In the genomic region with DNA sequence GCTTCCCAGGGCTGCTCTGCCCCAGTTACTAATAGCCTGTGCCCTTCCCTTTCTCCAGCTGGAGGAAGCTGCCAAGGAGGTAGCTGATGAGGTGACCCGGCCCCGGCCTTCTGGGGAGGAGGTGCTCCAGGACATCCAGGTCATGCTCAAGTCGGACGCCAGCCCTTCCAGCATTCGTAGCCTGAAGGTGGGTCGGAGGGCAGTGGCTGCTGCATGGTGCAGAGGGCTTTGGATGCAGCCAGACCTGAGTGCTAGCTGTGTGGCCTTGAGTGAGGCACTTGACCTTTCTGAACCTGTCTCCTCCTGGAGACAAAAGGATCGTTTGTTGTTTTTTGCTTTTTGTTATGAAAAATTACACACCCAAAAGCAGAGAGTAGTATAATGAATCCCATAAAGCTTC, we compare ENCODE assay signal across 11 cellular contexts.
"Had no signal": no experiment of that assay in that cellular context is flagged by ENCODE, and none has a peak within 500 bp of the region (broad histone marks: within the 10 kb centered on the region; RNA-seq: fewer than 3 reads in every experiment).

No MANE protein-coding gene starts in this region.

- H3K4me3 ChIP-seq: lower lobe of right lung, neural progenitor cell, pancreas had no signal

- H3K27ac ChIP-seq: lower lobe of right lung, neural progenitor cell, pancreas, WERI-Rb-1 had no signal

- H3K9me3 ChIP-seq: lower lobe of right lung, pancreas had no signal

- ATAC-seq: lower lobe of right lung, pancreas had no signal

- H3K27me3 ChIP-seq: neural progenitor cell, pancreas had no signal

- H2AFZ ChIP-seq: neural progenitor cell had no signal

- DNase-seq: activated CD4-positive, alpha-beta T cell treated with anti-CD3 and anti-CD28 coated beads, Interleukin-2, amount 50 U/mL, for 48 hours; anterior cingulate cortex; cerebellar nuclear complex; effector CD8-positive, alpha-beta T cell; foreskin melanocyte; head of caudate nucleus; lower lobe of right lung; pancreas; stimulated activated CD4-positive, alpha-beta T cell treated with anti-CD3 and anti-CD28 coated beads, Interleukin-1b, Interleukin-23, amount 100 ng/mL, for 48 hours; WERI-Rb-1 had no signal

- FAIRE-seq: pancreas had no signal
